Comparison of ENCODE assay signal across 18 cellular contexts in genomic region chr1:63704443-63704842, GRCh38.
DNase-seq lines count a peak whose midpoint lies in the region; ATAC-seq and TF ChIP-seq lines count a peak whose summit lies in the region.
"Had no signal": no experiment of that assay in that cellular context is flagged by ENCODE, and none has a peak within 500 bp of the region (broad histone marks: within the 10 kb centered on the region; RNA-seq: fewer than 3 reads in every experiment).

No MANE protein-coding gene starts in this region.

- no peaks in the 10 kb centered on the region for H3K36me3 Mint-ChIP-seq in activated T-helper 1 cell treated with anti-CD3 and anti-CD28 coated beads, Interleukin-12 subunit alpha, Interleukin-12 subunit beta, Interleukin-2, Interleukin-4 antibody, amounts not matched to agents 30 ng/mL and 10 ng/mL and 1 ng/mL, durations not matched to agents 14 hours and 24 hours and 36 hours (ENCODE audit: low read depth)
- H3K36me3 Mint-ChIP-seq: activated naive CD8-positive, alpha-beta T cell had no signal

- H3K79me1 ChIP-seq in mesenchymal stem cell (replicated peaks; ENCODE audit: low read length, poor library complexity, severe bottlenecking) = no peaks in the 10 kb centered on the region

- H2BK12ac ChIP-seq in mesenchymal stem cell (ENCODE audit: low read length in 2 of 2) = peak overlapping the region in 1 of 2 experiments; percentile 25

- no peak overlapping the region for H3K23ac ChIP-seq in mesenchymal stem cell (ENCODE audit: low read length in 2 of 2)

- H3K27ac ChIP-seq in BLaER1 (peak overlapping the region; percentile 98), coronary artery (peak overlapping the region; percentile 63 to 83), mesenchymal stem cell (ENCODE audit: low read length, poor library complexity, severe bottlenecking) (no peak overlapping the region)

- no peaks in the 10 kb centered on the region for H3K9me3 ChIP-seq in BLaER1
- H3K9me3 ChIP-seq in mesenchymal stem cell (ENCODE audit: control insufficient read depth, low read length) = no peaks in the 10 kb centered on the region

- ATAC-seq in HG03095 (IDR thresholded peaks at IDR 0.05; ENCODE audit: unreplicated experiment) = no peak
- ATAC-seq: activated CD4-positive, alpha-beta T cell treated with anti-CD3 and anti-CD28 coated beads for 36 hours had no signal

- no peaks in the 10 kb centered on the region for H3K27me3 ChIP-seq in BLaER1
- peaks cover 0 to 21% of the 10 kb centered on the region in 2 experiments for H3K27me3 ChIP-seq in mesenchymal stem cell (ENCODE audit: control insufficient read depth in 1 of 2, insufficient read depth in 1 of 2, low read length in 2 of 2)

- DNase-seq in NAMALWA (ENCODE audit: low spot score) (peak; percentile 27), coronary artery (ENCODE audit: low spot score) (no peak), mesenchymal stem cell (no peak), T-helper 9 cell (no peak), superior temporal gyrus (ENCODE audit: extremely low spot score) (no peak)
- DNase-seq in activated T-helper 1 cell treated with anti-CD3 and anti-CD28 coated beads, Interleukin-12 subunit alpha, Interleukin-12 subunit beta, Interleukin-2, Interleukin-4 antibody, amounts not matched to agents 30 ng/mL and 10 ng/mL and 1 ng/mL, durations not matched to agents 14 hours and 24 hours and 36 hours (ENCODE audit: low spot score) = no peak
- DNase-seq: activated CD4-positive, alpha-beta T cell treated with anti-CD3 and anti-CD28 coated beads for 36 hours; DMS 273 treated with DMSO at 0.1 percent for 48 hours; Kasumi-1; NCI-H187 treated with DMSO at 0.1 percent for 48 hours; NCI-H526; nephron progenitor cell; stimulated activated CD4-positive, alpha-beta T cell treated with anti-CD3 and anti-CD28 coated beads, Interleukin-4, amount 100 ng/mL, for 24 hours had no signal

- peak overlapping the region; percentile 79 for H3K9ac ChIP-seq in BLaER1
- no peak overlapping the region for H3K9ac ChIP-seq in mesenchymal stem cell (ENCODE audit: low read length)

- H2AFZ ChIP-seq in mesenchymal stem cell (ENCODE audit: low read depth, low read length) = no peak overlapping the region

- no peak overlapping the region for H3K14ac ChIP-seq in mesenchymal stem cell (ENCODE audit: low read length in 2 of 2)

- H3K27ac Mint-ChIP-seq in activated T-helper 1 cell treated with anti-CD3 and anti-CD28 coated beads, Interleukin-12 subunit alpha, Interleukin-12 subunit beta, Interleukin-2, Interleukin-4 antibody, amounts not matched to agents 30 ng/mL and 10 ng/mL and 1 ng/mL, durations not matched to agents 14 hours and 24 hours and 36 hours = no peak overlapping the region
- H3K27ac Mint-ChIP-seq: activated CD4-positive, alpha-beta T cell treated with anti-CD3 and anti-CD28 coated beads for 36 hours; activated naive CD8-positive, alpha-beta T cell; nephron progenitor cell; T-helper 1 cell treated with Interleukin-12 subunit alpha and Interleukin-12 subunit beta and Interleukin-4 antibody, amounts not matched to agents 30 μg/mL and 1 μg/mL, for 36 hours had no signal

- peak overlapping the region; percentile 87 for H3K4me2 ChIP-seq in BLaER1
- no peak overlapping the region for H3K4me2 ChIP-seq in mesenchymal stem cell (ENCODE audit: low read length, poor library complexity, severe bottlenecking)

- no peaks in the 10 kb centered on the region for H4K20me1 ChIP-seq in BLaER1

- no peaks in the 10 kb centered on the region for H3K9me3 Mint-ChIP-seq in activated T-helper 1 cell treated with anti-CD3 and anti-CD28 coated beads, Interleukin-12 subunit alpha, Interleukin-12 subunit beta, Interleukin-2, Interleukin-4 antibody, amounts not matched to agents 30 ng/mL and 10 ng/mL and 1 ng/mL, durations not matched to agents 14 hours and 24 hours and 36 hours
- H3K9me3 Mint-ChIP-seq: central memory CD8-positive, alpha-beta T cell; nephron progenitor cell; T-helper 1 cell treated with Interleukin-12 subunit alpha and Interleukin-12 subunit beta and Interleukin-4 antibody, amounts not matched to agents 30 μg/mL and 1 μg/mL, for 36 hours had no signal

- peaks cover 73% of the 10 kb centered on the region for H3K4me1 ChIP-seq in BLaER1
- peaks cover 8% of the 10 kb centered on the region for H3K4me1 ChIP-seq in mesenchymal stem cell (ENCODE audit: control insufficient read depth, insufficient read depth, low read depth, low read length)

- no peak overlapping the region for H2BK120ac ChIP-seq in mesenchymal stem cell (ENCODE audit: low read depth, low read length)

- TF ChIP-seq CTCF in coronary artery (IDR thresholded peaks at IDR 0.05) = no peak

- peaks cover 13% of the 10 kb centered on the region for H3K27me3 Mint-ChIP-seq in activated T-helper 1 cell treated with anti-CD3 and anti-CD28 coated beads, Interleukin-12 subunit alpha, Interleukin-12 subunit beta, Interleukin-2, Interleukin-4 antibody, amounts not matched to agents 30 ng/mL and 10 ng/mL and 1 ng/mL, durations not matched to agents 14 hours and 24 hours and 36 hours (ENCODE audit: insufficient read depth)

- H3K4me3 ChIP-seq in BLaER1 (0 out of 2 replicates have a peak overlapping the region, but pooled peaks have one; percentile 17), coronary artery (no peak overlapping the region), mesenchymal stem cell (ENCODE audit: insufficient read depth in 1 of 2, low read depth in 1 of 2, low read length in 2 of 2) (no peak overlapping the region)

- H3K4me3 Mint-ChIP-seq in activated T-helper 1 cell treated with anti-CD3 and anti-CD28 coated beads, Interleukin-12 subunit alpha, Interleukin-12 subunit beta, Interleukin-2, Interleukin-4 antibody, amounts not matched to agents 30 ng/mL and 10 ng/mL and 1 ng/mL, durations not matched to agents 14 hours and 24 hours and 36 hours = no peak overlapping the region
- H3K4me3 Mint-ChIP-seq: activated CD4-positive, alpha-beta T cell treated with anti-CD3 and anti-CD28 coated beads for 36 hours; activated naive CD8-positive, alpha-beta T cell; central memory CD8-positive, alpha-beta T cell; nephron progenitor cell; T-helper 1 cell treated with Interleukin-12 subunit alpha and Interleukin-12 subunit beta and Interleukin-4 antibody, amounts not matched to agents 30 μg/mL and 1 μg/mL, for 36 hours had no signal

- H2AK5ac ChIP-seq in mesenchymal stem cell (ENCODE audit: low read length, severe bottlenecking) = peak overlapping the region; percentile 23

- peak overlapping the region in 1 of 2 experiments; percentile 24 for H3K4ac ChIP-seq in mesenchymal stem cell (ENCODE audit: low read depth in 1 of 2, low read length in 2 of 2)

- no peak overlapping the region for H2BK15ac ChIP-seq in mesenchymal stem cell (ENCODE audit: low read depth, poor library complexity, severe bottlenecking)

- H2BK5ac ChIP-seq in mesenchymal stem cell (ENCODE audit: low read depth, low read length, poor library complexity, severe bottlenecking) = no peak overlapping the region

- no peaks in the 10 kb centered on the region for H3K4me1 Mint-ChIP-seq in activated T-helper 1 cell treated with anti-CD3 and anti-CD28 coated beads, Interleukin-12 subunit alpha, Interleukin-12 subunit beta, Interleukin-2, Interleukin-4 antibody, amounts not matched to agents 30 ng/mL and 10 ng/mL and 1 ng/mL, durations not matched to agents 14 hours and 24 hours and 36 hours (ENCODE audit: low read depth)
- H3K4me1 Mint-ChIP-seq: activated CD4-positive, alpha-beta T cell treated with anti-CD3 and anti-CD28 coated beads for 36 hours; central memory CD8-positive, alpha-beta T cell had no signal

- H4K8ac ChIP-seq in mesenchymal stem cell (ENCODE audit: low read length) = no peak overlapping the region

- H3K36me3 ChIP-seq in BLaER1 (no peaks in the 10 kb centered on the region), mesenchymal stem cell (ENCODE audit: control insufficient read depth in 1 of 2, insufficient read depth in 2 of 2, low read depth in 1 of 2, low read length in 2 of 2) (no peaks in the 10 kb centered on the region)

- no peak overlapping the region for H3K18ac ChIP-seq in mesenchymal stem cell (ENCODE audit: low read depth in 1 of 2, low read length in 2 of 2)

- WGBS in mesenchymal stem cell = 55% methylated on average over 3 of the region's 3 CpGs

- H4K91ac ChIP-seq in mesenchymal stem cell (ENCODE audit: low read length) = no peak overlapping the region

- intact Hi-C loops in activated T-helper 1 cell treated with anti-CD3 and anti-CD28 coated beads, Interleukin-12 subunit alpha, Interleukin-12 subunit beta, Interleukin-2, Interleukin-4 antibody, amounts not matched to agents 30 ng/mL and 10 ng/mL and 1 ng/mL, durations not matched to agents 14 hours and 24 hours and 36 hours (cut with micrococcal nuclease) = no loop called here
